ENCODE assay signal across 26 cellular contexts in genomic region chr19:682678-683320, GRCh38. TPM values are rescaled to one million over a fixed set of nuclear protein-coding genes. Genes with fewer than 3 reads are reported as not detected.
"Had no signal": no experiment of that assay in that cellular context is flagged by ENCODE, and none has a peak within 500 bp of the region (broad histone marks: within the 10 kb centered on the region; RNA-seq: fewer than 3 reads in every experiment).

No MANE protein-coding gene starts in this region.

- H3K9me3 Mint-ChIP-seq: activated naive CD4-positive, alpha-beta T cell treated with anti-CD3 and anti-CD28 coated beads, Interleukin-2, amount 50 U/mL, for 72 hours; activated T-helper 1 cell treated with anti-CD3 and anti-CD28 coated beads, Interleukin-12 subunit alpha, Interleukin-12 subunit beta, Interleukin-2, Interleukin-4 antibody, amounts not matched to agents 30 ng/mL and 10 ng/mL and 1 ng/mL, durations not matched to agents 14 hours and 24 hours and 36 hours; immature natural killer cell; stimulated activated naive B cell treated with anti-CD40 and anti-IgM and Interleukin-4, amounts not matched to agents 10 μg/mL and 1 μg/mL and 100 μg/mL, for 72 hours had no signal

- H3K27ac ChIP-seq: adrenal gland, breast epithelium, heart right ventricle, pancreas, sigmoid colon, tibial artery, uterus, WERI-Rb-1 had no signal

- DNase-seq: activated CD4-positive, alpha-beta T cell treated with anti-CD3 and anti-CD28 coated beads for 1 hour; activated CD4-positive, alpha-beta T cell treated with anti-CD3 and anti-CD28 coated beads, Interleukin-2, amount 50 U/mL, for 48 hours; activated gamma-delta T cell treated with Interleukin-2 at 50 U/mL for 16 hours; activated T-cell treated with anti-CD3 and anti-CD28 coated beads for 4 hours; cerebellar nuclear complex; effector CD8-positive, alpha-beta T cell; heart right ventricle; immature natural killer cell; left colon; sigmoid colon; stimulated activated naive B cell treated with anti-CD40 and anti-IgM and Interleukin-4, amounts not matched to agents 10 μg/mL and 1 μg/mL and 100 μg/mL, for 72 hours; T-helper 17 cell; uterus; WERI-Rb-1 had no signal

- H3K4me3 ChIP-seq: adrenal gland, breast epithelium, esophagus muscularis mucosa, heart right ventricle, lung, pancreas, sigmoid colon, tibial artery, uterus had no signal

- H3K4me1 ChIP-seq: uterus had no signal

- H3K27me3 Mint-ChIP-seq: stimulated activated naive B cell treated with anti-CD40 and anti-IgM and Interleukin-4, amounts not matched to agents 10 μg/mL and 1 μg/mL and 100 μg/mL, for 72 hours; T-helper 17 cell had no signal

- H3K36me3 ChIP-seq: adrenal gland, breast epithelium, pancreas, uterus, WERI-Rb-1 had no signal

- ATAC-seq: activated naive CD4-positive, alpha-beta T cell treated with anti-CD3 and anti-CD28 coated beads, Interleukin-2, amount 50 U/mL, for 72 hours; heart right ventricle; left colon; pancreas; stimulated activated naive B cell treated with anti-CD40 and anti-IgM and Interleukin-4, amounts not matched to agents 10 μg/mL and 1 μg/mL and 100 μg/mL, for 72 hours; T-helper 17 cell had no signal

- H3K27ac Mint-ChIP-seq: activated naive CD4-positive, alpha-beta T cell treated with anti-CD3 and anti-CD28 coated beads, Interleukin-2, amount 50 U/mL, for 72 hours; activated T-helper 1 cell treated with anti-CD3 and anti-CD28 coated beads, Interleukin-12 subunit alpha, Interleukin-12 subunit beta, Interleukin-2, Interleukin-4 antibody, amounts not matched to agents 30 ng/mL and 10 ng/mL and 1 ng/mL, durations not matched to agents 14 hours and 24 hours and 36 hours; stimulated activated naive B cell treated with anti-CD40 and anti-IgM and Interleukin-4, amounts not matched to agents 10 μg/mL and 1 μg/mL and 100 μg/mL, for 72 hours; T-helper 17 cell had no signal

- H3K36me3 Mint-ChIP-seq: activated naive CD4-positive, alpha-beta T cell treated with anti-CD3 and anti-CD28 coated beads, Interleukin-2, amount 50 U/mL, for 72 hours; immature natural killer cell had no signal

- H3K4me3 Mint-ChIP-seq: activated T-helper 1 cell treated with anti-CD3 and anti-CD28 coated beads, Interleukin-12 subunit alpha, Interleukin-12 subunit beta, Interleukin-2, Interleukin-4 antibody, amounts not matched to agents 30 ng/mL and 10 ng/mL and 1 ng/mL, durations not matched to agents 14 hours and 24 hours and 36 hours; stimulated activated naive B cell treated with anti-CD40 and anti-IgM and Interleukin-4, amounts not matched to agents 10 μg/mL and 1 μg/mL and 100 μg/mL, for 72 hours; T-helper 17 cell had no signal

- FAIRE-seq: astrocyte, endothelial cell of umbilical vein, pancreas had no signal

- H3K27me3 ChIP-seq: adrenal gland, breast epithelium, esophagus muscularis mucosa, pancreas, sigmoid colon, tibial artery, uterus had no signal

- H3K9me3 ChIP-seq: adrenal gland, breast epithelium, esophagus muscularis mucosa, heart right ventricle, pancreas, sigmoid colon, tibial artery, uterus had no signal

RNA-seq across cellular contexts. Expression of gene PRSS57, which starts 12.5 kb away (rescaled TPM):
- total RNA-seq: activated naive CD4-positive, alpha-beta T cell treated with anti-CD3 and anti-CD28 coated beads, Interleukin-2, amount 50 U/mL, for 72 hours; activated T-helper 1 cell treated with anti-CD3 and anti-CD28 coated beads, Interleukin-12 subunit alpha, Interleukin-12 subunit beta, Interleukin-2, Interleukin-4 antibody, amounts not matched to agents 30 ng/mL and 10 ng/mL and 1 ng/mL, durations not matched to agents 14 hours and 24 hours and 36 hours; astrocyte; breast epithelium; endothelial cell of umbilical vein; heart right ventricle; left colon; pancreas; sigmoid colon; subcutaneous adipose tissue; T-helper 17 cell; uterus had no signal
- polyA plus RNA-seq: endothelial cell of umbilical vein, neural cell, pancreas had no signal

RNA-seq across cellular contexts. Expression of gene PALM, which starts 25.9 kb away (rescaled TPM):
- total RNA-seq: T-helper 17 cell had no signal
- polyA plus RNA-seq: immature natural killer cell had no signal

RNA-seq across cellular contexts. Expression of gene FGF22, which starts 43.1 kb away (rescaled TPM):
- total RNA-seq: activated naive CD4-positive, alpha-beta T cell treated with anti-CD3 and anti-CD28 coated beads, Interleukin-2, amount 50 U/mL, for 72 hours; activated T-helper 1 cell treated with anti-CD3 and anti-CD28 coated beads, Interleukin-12 subunit alpha, Interleukin-12 subunit beta, Interleukin-2, Interleukin-4 antibody, amounts not matched to agents 30 ng/mL and 10 ng/mL and 1 ng/mL, durations not matched to agents 14 hours and 24 hours and 36 hours; endothelial cell of umbilical vein; left colon had no signal
